ENCODE assay signal across 1 cellular context in the genomic region with DNA sequence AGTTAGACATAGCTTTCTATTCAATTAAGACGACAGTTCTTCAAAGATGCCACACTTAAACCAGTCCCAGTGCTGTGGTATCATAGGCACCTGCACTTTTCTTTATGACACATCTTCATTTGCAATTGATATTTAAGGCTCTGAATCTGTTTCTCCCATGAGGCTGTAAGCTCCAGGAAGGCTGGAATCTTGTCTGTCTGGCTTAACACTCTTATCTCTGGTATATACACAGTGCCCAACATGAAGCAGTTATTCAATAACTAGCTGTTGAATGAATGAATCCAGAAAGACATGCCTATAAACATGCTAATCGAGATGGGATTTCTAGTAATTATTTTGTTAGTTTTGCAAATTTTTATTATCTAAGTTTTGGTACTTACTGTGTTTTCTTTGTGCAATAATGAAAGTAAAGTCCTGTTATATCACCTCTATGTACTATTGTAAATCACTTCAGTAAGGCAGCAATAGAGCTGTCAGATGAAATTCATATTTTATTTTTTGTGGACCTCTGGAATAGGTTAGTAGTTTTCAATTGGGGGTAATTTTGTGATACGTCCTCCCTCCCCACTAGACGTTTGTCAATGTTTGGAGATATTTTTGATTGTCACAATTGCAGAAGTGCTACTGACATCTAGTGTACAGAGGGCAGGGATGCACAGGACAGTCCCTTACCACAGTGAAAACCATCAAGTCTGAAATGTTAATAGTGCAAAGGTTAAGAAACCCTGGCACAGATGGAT.
TF ChIP-seq lines count a peak whose summit lies in the region.

No MANE protein-coding gene starts in this region.

TF ChIP-seq in liver, 16 proteins besides CTCF, POLR2A, EP300 and RAD21 (continued from another document):
- TF ChIP-seq REST (IDR thresholded peaks at IDR 0.05) (no peak), NR2F2 (IDR thresholded peaks at IDR 0.05) (peak; percentile 82)
